In the genomic region with DNA sequence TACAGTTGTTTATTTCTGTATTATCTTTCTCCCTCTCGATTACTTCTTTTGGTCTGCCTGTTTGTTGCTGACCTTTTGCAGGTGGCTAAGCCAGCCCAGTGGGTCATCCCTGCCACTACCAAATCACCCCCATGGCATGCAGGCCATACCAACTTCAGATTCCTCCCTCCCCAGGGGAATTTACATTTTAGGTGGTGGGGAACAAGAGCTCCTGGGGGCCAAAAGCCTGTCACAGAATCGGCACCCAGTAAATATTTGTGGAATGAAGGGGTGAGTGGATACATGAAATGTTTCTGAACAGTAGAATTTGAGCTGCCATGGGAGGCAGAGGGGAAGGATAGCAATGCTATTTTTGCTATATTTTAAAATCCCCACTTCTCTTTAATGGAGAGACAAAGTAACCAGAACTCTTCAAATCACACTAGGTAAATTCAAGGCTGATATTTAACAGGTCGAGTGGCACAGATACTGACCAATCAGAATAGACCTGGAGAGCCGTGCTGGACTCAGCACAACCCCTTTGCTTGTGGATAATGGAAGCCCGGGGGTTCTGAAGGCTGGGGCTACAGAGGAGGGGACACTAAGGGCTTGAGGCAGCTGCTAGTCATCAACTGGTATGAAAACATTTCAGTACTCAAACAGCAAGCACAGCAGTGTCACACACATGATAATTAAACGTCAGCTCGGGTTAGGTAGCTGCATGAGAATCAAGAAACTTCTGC, we compare ENCODE assay signal across 1 cellular context.
TF ChIP-seq lines count a peak whose summit lies in the region.

No MANE protein-coding gene starts in this region.

TF ChIP-seq in GM23338, 12 proteins besides CTCF, POLR2A, EP300 and RAD21 (continued from another document):
- TF ChIP-seq POLR2AphosphoS5 (IDR thresholded peaks at IDR 0.05; ENCODE audit: low read depth), result no peak
- TF ChIP-seq ZNF462 (CRISPR knock-in tag; IDR thresholded peaks at IDR 0.05), result no peak
- no peak for TF ChIP-seq ZNF331 (CRISPR knock-in tag; IDR thresholded peaks at IDR 0.05; ENCODE audit: low read depth)
- TF ChIP-seq CREB1 (CRISPR knock-in tag; IDR thresholded peaks at IDR 0.05; ENCODE audit: low read depth), result no peak
- TF ChIP-seq ETS1 (IDR thresholded peaks at IDR 0.05), result no peak
- TF ChIP-seq JUNB (IDR thresholded peaks at IDR 0.05; ENCODE audit: unreplicated experiment), result no peak
- no peak for TF ChIP-seq STAT1 (IDR thresholded peaks at IDR 0.05; ENCODE audit: unreplicated experiment)
- no peak for TF ChIP-seq NANOG (IDR thresholded peaks at IDR 0.05; ENCODE audit: borderline replicate concordance)
- TF ChIP-seq ZNF114 (CRISPR knock-in tag; IDR thresholded peaks at IDR 0.05), result no peak
- TF ChIP-seq EZH2phosphoT487 (IDR thresholded peaks at IDR 0.05; ENCODE audit: unreplicated experiment), result no peak
